ENCODE assay signal across 33 cellular contexts in the genomic region with DNA sequence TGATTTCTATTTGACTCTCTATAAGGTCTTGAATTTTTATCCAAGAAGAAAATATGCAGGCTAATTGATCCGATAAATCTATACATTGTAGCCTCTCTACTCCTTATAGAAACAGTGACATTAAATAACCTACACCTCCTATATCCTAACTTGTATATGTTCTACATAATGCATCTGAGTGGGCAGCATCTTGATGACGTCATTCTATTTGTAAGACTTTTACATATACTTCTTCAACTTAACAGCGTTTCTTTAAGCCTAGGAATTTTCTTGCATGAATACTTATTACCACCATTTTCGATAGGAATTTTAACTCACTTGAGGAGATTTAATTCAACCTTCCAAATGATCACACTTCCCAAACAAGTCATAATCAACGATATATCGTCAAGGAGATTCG.
"Had no signal": no experiment of that assay in that cellular context is flagged by ENCODE, and none has a peak within 500 bp of the region (broad histone marks: within the 10 kb centered on the region; RNA-seq: fewer than 3 reads in every experiment).

No MANE protein-coding gene starts in this region.

- H3K4me1 ChIP-seq: adrenal gland, ascending aorta, body of pancreas, breast epithelium had no signal

- H3K36me3 ChIP-seq: adrenal gland, ascending aorta, brain microvascular endothelial cell, breast epithelium, cardiac muscle cell had no signal

- H3K9me3 ChIP-seq: adrenal gland, ascending aorta, body of pancreas, breast epithelium had no signal

- H3K27ac ChIP-seq: adrenal gland, ascending aorta, body of pancreas, brain microvascular endothelial cell, breast epithelium, cardiac muscle cell had no signal

- H3K4me3 ChIP-seq: adrenal gland, ascending aorta, body of pancreas, breast epithelium, cardiac muscle cell had no signal

- H3K27me3 ChIP-seq: adrenal gland, ascending aorta, body of pancreas, brain microvascular endothelial cell, breast epithelium, cardiac muscle cell had no signal

- ATAC-seq: activated naive CD4-positive, alpha-beta T cell treated with anti-CD3 and anti-CD28 coated beads, Interleukin-2, amount 50 U/mL, for 72 hours; activated naive CD8-positive, alpha-beta T cell treated with anti-CD3 and anti-CD28 coated beads, Interleukin-2, amount 50 U/mL, for 24 hours; activated T-cell treated with anti-CD3 and anti-CD28 coated beads, Interleukin-2, amount 50 U/mL, for 4 hours; activated T-cell treated with anti-CD3 and anti-CD28 coated beads, Interleukin-2, amount 50 U/mL, for 72 hours; activated T-helper 17 cell treated with anti-CD3 and anti-CD28 coated beads, Interleukin-2, amount 50 U/mL, for 72 hours; body of pancreas had no signal

- DNase-seq: activated effector memory CD4-positive, alpha-beta T cell treated with anti-CD3 and anti-CD28 coated beads, Interleukin-2, amount 50 U/mL, for 16 hours; activated effector memory CD4-positive, alpha-beta T cell treated with Interleukin-2 at 50 U/mL for 16 hours; activated gamma-delta T cell; activated gamma-delta T cell treated with Interleukin-2 at 50 U/mL for 16 hours; activated naive CD4-positive, alpha-beta T cell; activated naive CD4-positive, alpha-beta T cell treated with anti-CD3 and anti-CD28 coated beads for 36 hours; activated naive CD4-positive, alpha-beta T cell treated with anti-CD3 and anti-CD28 coated beads, Interleukin-2, amount 10 ng/mL, durations not matched to agents 7 days and 5 days; activated naive CD4-positive, alpha-beta T cell treated with anti-CD3 and anti-CD28 coated beads, Interleukin-2, amount 50 U/mL, for 16 hours; activated naive CD4-positive, alpha-beta T cell treated with Interleukin-2 at 50 U/mL for 16 hours; activated naive CD8-positive, alpha-beta T cell treated with anti-CD3 and anti-CD28 coated beads for 36 hours; activated naive CD8-positive, alpha-beta T cell treated with anti-CD3 and anti-CD28 coated beads, Interleukin-2, amount 10 ng/mL, durations not matched to agents 7 days and 5 days; activated naive CD8-positive, alpha-beta T cell treated with anti-CD3 and anti-CD28 coated beads, Interleukin-2, amount 50 U/mL, for 24 hours; activated T-cell treated with anti-CD3 and anti-CD28 coated beads, Interleukin-2, amount 50 U/mL, for 24 hours; activated T-cell treated with anti-CD3 and anti-CD28 coated beads, Interleukin-2, amount 50 U/mL, for 4 hours; activated T-cell treated with anti-CD3 and anti-CD28 coated beads, Interleukin-2, amount 50 U/mL, for 48 hours; activated T-cell treated with anti-CD3 and anti-CD28 coated beads, Interleukin-2, amount 50 U/mL, for 72 hours; adrenal gland; amniotic stem cell; amygdala; anterior cingulate cortex; aorta; body of pancreas; brain microvascular endothelial cell; caudate nucleus; central memory CD4-positive, alpha-beta T cell; cerebellar nuclear complex had no signal

- FAIRE-seq: astrocyte, bronchial epithelial cell had no signal
